In genomic region chr1:144523661-144524407, GRCh38 we compare ENCODE assay signal across 8 cellular contexts.
DNase-seq lines count a peak whose midpoint lies in the region; ATAC-seq and TF ChIP-seq lines count a peak whose summit lies in the region.
"Not testable (repeated sequence)": the region's sequence is repeated elsewhere in the genome, so short reads cannot be mapped to it uniquely, and the experiment has no call there.

No MANE protein-coding gene starts in this region.

- H3K4me3 ChIP-seq in lower lobe of right lung, result not testable (repeated sequence)

- peak; percentile 95 for ATAC-seq in GM21423 (IDR thresholded peaks at IDR 0.05; ENCODE audit: unreplicated experiment)
- ATAC-seq in HG03460 (IDR thresholded peaks at IDR 0.05; ENCODE audit: unreplicated experiment), result peak; percentile 91
- peak; percentile 97 for ATAC-seq in esophagus mucosa
- ATAC-seq in lower lobe of right lung, result peak; percentile 65 to 75

- H3K4me1 ChIP-seq in lower lobe of right lung, result not testable (repeated sequence)

- not testable (repeated sequence) for H3K27ac ChIP-seq in lower lobe of right lung

- not testable (repeated sequence) for H3K9me3 ChIP-seq in lower lobe of right lung

- peak; percentile 34 for DNase-seq in D341Med (ENCODE audit: low spot score)
- DNase-seq in SIG-M5 (lab: John Stamatoyannopoulos, UW), result peak; percentile 47
- DNase-seq in activated gamma-delta T cell (lab: John Stamatoyannopoulos, UW), result peak; percentile 52
- DNase-seq in lower lobe of right lung, result peak; percentile 46
- peak; percentile 31 to 50 for DNase-seq in stimulated activated CD4-positive, alpha-beta T cell treated with anti-CD3 and anti-CD28 coated beads, Interleukin-2, amount 100 ng/mL, for 48 hours

- H3K27me3 ChIP-seq in lower lobe of right lung (ENCODE audit: low read depth), result not testable (repeated sequence)

- not testable (repeated sequence) for H3K36me3 ChIP-seq in lower lobe of right lung

- TF ChIP-seq CTCF in lower lobe of right lung (IDR thresholded peaks at IDR 0.05), result not testable (repeated sequence)

- intact Hi-C loops in lower lobe of right lung (cut with DNase I), result not testable (repeated sequence)
